In genomic region chr13:49585220-49586157, GRCh38 we compare ENCODE assay signal across 8 cellular contexts. TPM values are rescaled to one million over a fixed set of nuclear protein-coding genes. Genes with fewer than 3 reads are reported as not detected.
DNase-seq lines count a peak whose midpoint lies in the region; ATAC-seq and TF ChIP-seq lines count a peak whose summit lies in the region.

RCBTB1 (minus strand) TSS chr13:49585558; CDS start chr13:49567279, 18,279 bp downstream.

- H3K27ac ChIP-seq in duodenal mucosa (ENCODE audit: low read depth, low read length): peak within 1 kb of the TSS; percentile 59
- peak within 1 kb of the TSS; percentile 54 to 73 (median 71) for H3K27ac ChIP-seq in right lobe of liver

- H3K4me1 ChIP-seq in duodenal mucosa (ENCODE audit: control insufficient read depth in 1 of 2, insufficient read depth in 2 of 2, low read length in 2 of 2) (peaks cover 10 to 14% of the 10 kb centered on the region in 2 donors), right lobe of liver (peaks cover 0 to 27% (median 7%) of the 10 kb centered on the region in 4 donors)

- intact Hi-C loops in right lobe of liver (cut with DNase I): no loop called here

- H3K9me3 ChIP-seq in duodenal mucosa (ENCODE audit: control insufficient read depth in 1 of 2, low read length in 2 of 2): no peaks in the 10 kb centered on the region
- H3K9me3 ChIP-seq in right lobe of liver: no peaks in the 10 kb centered on the region

- peak; percentile 40 for TF ChIP-seq POLR2A in right lobe of liver (IDR thresholded peaks at IDR 0.05)

- no peaks in the 10 kb centered on the region for H3K27me3 ChIP-seq in duodenal mucosa (ENCODE audit: control insufficient read depth in 1 of 2, insufficient read depth in 2 of 2, low read length in 2 of 2)
- H3K27me3 ChIP-seq in right lobe of liver: no peaks in the 10 kb centered on the region

- H3K36me3 ChIP-seq in duodenal mucosa (ENCODE audit: control insufficient read depth in 1 of 2, insufficient read depth in 2 of 2, low read length in 2 of 2): no peaks in the 10 kb centered on the region
- no peaks in the 10 kb centered on the region for H3K36me3 ChIP-seq in right lobe of liver

- no peak for TF ChIP-seq CTCF in AG10803 (conservative IDR thresholded peaks at IDR 0.05; ENCODE audit: low read length)
- no peak for TF ChIP-seq CTCF in right lobe of liver (IDR thresholded peaks at IDR 0.05)

- 1% methylated on average over 15 of the region's 87 CpGs for WGBS in right lobe of liver (ENCODE audit: insufficient coverage, low coverage, low lambda C conversion rate, missing lambda C conversion rate)

- peak; percentile 59 for ATAC-seq in GM18873 (IDR thresholded peaks at IDR 0.05; ENCODE audit: low FRiP score, unreplicated experiment)
- peak; percentile 81 for ATAC-seq in HG03108 (IDR thresholded peaks at IDR 0.05; ENCODE audit: unreplicated experiment)
- peak; percentile 87 to 96 (median 94) for ATAC-seq in right lobe of liver

- DNase-seq in AG10803 (ENCODE audit: low read depth) (peak; percentile 58), NCI-H460 (ENCODE audit: extremely low read depth, low read depth) (peak; percentile 23), right lobe of liver (peak; percentile 70 to 75 (median 73))
- peak; percentile 53 to 57 for DNase-seq in activated CD4-positive, alpha-beta T cell treated with anti-CD3 and anti-CD28 coated beads, Interleukin-2, amount 50 U/mL, for 4 hours
- peak; percentile 67 for DNase-seq in stimulated activated CD4-positive, alpha-beta T cell treated with anti-CD3 and anti-CD28 coated beads, Interleukin-4, amount 100 ng/mL, for 24 hours

- H3K4me3 ChIP-seq in AG10803 (ENCODE audit: low read length) (peak within 1 kb of the TSS; percentile 87), duodenal mucosa (ENCODE audit: low read depth in 1 of 2, low read length in 2 of 2) (peak within 1 kb of the TSS; percentile 78 to 97), right lobe of liver (peak within 1 kb of the TSS; percentile 73 to 97 (median 90))

- H3K9ac ChIP-seq in duodenal mucosa (ENCODE audit: low read depth in 1 of 2, low read length in 2 of 2): peak within 1 kb of the TSS; percentile 69 to 79

RNA-seq across cellular contexts. Expression of gene RCBTB1, which starts in this region (rescaled TPM):
- 11.7 and 11.9 TPM in 2 replicates for total RNA-seq in NCI-H460 (2014; rRNA removed; shearing (Covaris generic))
- 12.5 and 23.5 TPM in 2 replicates for polyA plus RNA-seq in NCI-H460 (2014; cell fraction: nucleus; rRNA removed)
- total RNA-seq in right lobe of liver: 1 to 10 TPM; 5.8 to 9.5 (median 7.3) TPM

Comparison
In these comparisons a context has a peak if more than half of its experiments do, and no peak if none do; other contexts are left out.
1. Peak in every context shown above with its lines: DNase-seq, ATAC-seq, H3K4me3 ChIP-seq and H3K27ac ChIP-seq.
2. DNase-seq: peak in every context shown above with its lines; median percentile 73 in right lobe of liver; 67 in stimulated activated CD4-positive, alpha-beta T cell treated with anti-CD3 and anti-CD28 coated beads, Interleukin-4, amount 100 ng/mL, for 24 hours; 58 in AG10803; 55 in activated CD4-positive, alpha-beta T cell treated with anti-CD3 and anti-CD28 coated beads, Interleukin-2, amount 50 U/mL, for 4 hours; 23 in NCI-H460.